In the genomic region with DNA sequence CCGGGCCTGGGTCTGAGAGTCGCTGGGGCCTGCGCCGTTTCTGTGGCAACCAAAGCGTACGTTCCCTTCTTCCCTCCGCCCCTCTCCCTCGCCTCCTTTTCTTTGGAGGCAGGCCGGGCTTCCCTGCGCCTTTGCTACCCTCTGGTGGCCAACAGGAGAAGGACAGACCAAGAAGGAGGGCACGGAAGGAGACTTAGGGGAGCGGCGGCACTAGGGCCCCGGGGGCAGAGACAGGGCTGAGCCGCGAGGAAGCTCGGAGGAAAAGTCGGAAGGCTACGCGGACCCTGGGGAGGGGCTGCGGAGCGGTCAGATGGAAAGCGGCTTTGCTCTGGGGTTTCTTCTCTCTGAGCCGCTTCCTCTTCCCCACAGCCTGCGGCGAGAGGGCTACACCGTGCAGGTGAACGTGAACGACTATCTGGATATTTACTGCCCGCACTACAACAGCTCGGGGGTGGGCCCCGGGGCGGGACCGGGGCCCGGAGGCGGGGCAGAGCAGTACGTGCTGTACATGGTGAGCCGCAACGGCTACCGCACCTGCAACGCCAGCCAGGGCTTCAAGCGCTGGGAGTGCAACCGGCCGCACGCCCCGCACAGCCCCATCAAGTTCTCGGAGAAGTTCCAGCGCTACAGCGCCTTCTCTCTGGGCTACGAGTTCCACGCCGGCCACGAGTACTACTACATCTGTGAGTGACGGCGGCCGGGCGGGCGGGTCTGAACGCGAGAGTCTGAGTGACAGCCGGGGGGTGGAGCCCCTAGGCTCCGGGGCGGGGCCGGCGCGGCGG, we compare ENCODE assay signal across 8 cellular contexts. TPM values are rescaled to one million over a fixed set of nuclear protein-coding genes. Genes with fewer than 3 reads are reported as not detected.
DNase-seq lines count a peak whose midpoint lies in the region; ATAC-seq and TF ChIP-seq lines count a peak whose summit lies in the region.

No MANE protein-coding gene starts in this region.

- DNase-seq in ELF-1 (ENCODE audit: low read depth, low spot score) = peak; percentile 98
- peak; percentile 93 for DNase-seq in H4 (ENCODE audit: low spot score)
- DNase-seq in RPMI7951 (ENCODE audit: low read depth) = peak; percentile 85
- peak; percentile 92 for DNase-seq in fibroblast of peridontal ligament (ENCODE audit: extremely low read depth)
- peak; percentile 92 for DNase-seq in natural killer cell
- DNase-seq in stimulated activated naive CD4-positive, alpha-beta T cell (lab: John Stamatoyannopoulos, UW) = peak; percentile 77 to 99 (median 94)

- peaks cover 18% of the 10 kb centered on the region for H3K36me3 Mint-ChIP-seq in activated T-helper 17 cell treated with anti-CD3 and anti-CD28 coated beads, Interleukin-2, amount 50 U/mL, for 72 hours (ENCODE audit: low read depth)
- H3K36me3 Mint-ChIP-seq in natural killer cell = no peaks in the 10 kb centered on the region

- peak; percentile 87 for ATAC-seq in activated T-helper 17 cell treated with anti-CD3 and anti-CD28 coated beads, Interleukin-2, amount 50 U/mL, for 72 hours (replicated peaks)
- ATAC-seq in natural killer cell = peak; percentile 75 to 91 (median 80)

- peaks cover 22% of the 10 kb centered on the region for H3K4me1 Mint-ChIP-seq in activated T-helper 17 cell treated with anti-CD3 and anti-CD28 coated beads, Interleukin-2, amount 50 U/mL, for 72 hours
- H3K4me1 Mint-ChIP-seq in natural killer cell = peaks cover 30 to 51% of the 10 kb centered on the region in 2 donors

- H3K9me3 Mint-ChIP-seq in activated T-helper 17 cell treated with anti-CD3 and anti-CD28 coated beads, Interleukin-2, amount 50 U/mL, for 72 hours = no peaks in the 10 kb centered on the region
- H3K9me3 Mint-ChIP-seq in natural killer cell = no peaks in the 10 kb centered on the region

- H3K27me3 Mint-ChIP-seq in activated T-helper 17 cell treated with anti-CD3 and anti-CD28 coated beads, Interleukin-2, amount 50 U/mL, for 72 hours = peaks cover 18% of the 10 kb centered on the region
- H3K27me3 Mint-ChIP-seq in natural killer cell (ENCODE audit: low read depth in 2 of 2) = peaks cover 16 to 24% of the 10 kb centered on the region in 2 donors

- peak; percentile 86 for TF ChIP-seq CTCF in LNCAP (IDR thresholded peaks at IDR 0.05)
- peak; percentile 89 for TF ChIP-seq CTCF in natural killer cell (IDR thresholded peaks at IDR 0.05)

- H3K27ac Mint-ChIP-seq in activated T-helper 17 cell treated with anti-CD3 and anti-CD28 coated beads, Interleukin-2, amount 50 U/mL, for 72 hours = peak overlapping the region; percentile 94
- H3K27ac Mint-ChIP-seq in natural killer cell = peak overlapping the region; percentile 87 to 96

- intact Hi-C loops in natural killer cell (cut with micrococcal nuclease) = loop anchor here (1.0 to 2.0 kb wide), 5 partner anchors 14 to 526 kb away; a partner anchor contains a TSS

- peak overlapping the region; percentile 91 for H3K4me3 Mint-ChIP-seq in activated T-helper 17 cell treated with anti-CD3 and anti-CD28 coated beads, Interleukin-2, amount 50 U/mL, for 72 hours
- peak overlapping the region; percentile 94 for H3K4me3 Mint-ChIP-seq in natural killer cell

RNA-seq across cellular contexts. Expression of a gene that starts 6.3 kb away (rescaled TPM):
- total RNA-seq in H4 (2014; rRNA removed; shearing (Covaris generic)) = 7.5 and 9.5 TPM in 2 replicates
- 0.48 and 0.68 TPM in 2 replicates for total RNA-seq in RPMI7951 (2014; rRNA removed; shearing (Covaris generic))
- total RNA-seq in activated T-helper 17 cell treated with anti-CD3 and anti-CD28 coated beads, Interleukin-2, amount 50 U/mL, for 72 hours = 10 to 100 TPM in 1 of 2 donors, 1 to 10 TPM in 1; 4.1 to 10.8 TPM
- total RNA-seq in natural killer cell = 1 to 10 TPM in 1 of 3 donors, under 1 TPM in 2; 0.52 to 1.1 (median 0.68) TPM

RNA-seq across cellular contexts. Expression of a gene that starts 21.4 kb away (rescaled TPM):
- total RNA-seq in H4 (2014; rRNA removed; shearing (Covaris generic)) = 24.4 and 26.9 TPM in 2 replicates
- total RNA-seq in RPMI7951 (2014; rRNA removed; shearing (Covaris generic)) = 4.7 and 5.8 TPM in 2 replicates
- 1 to 10 TPM; 4.6 to 7.0 TPM for total RNA-seq in activated T-helper 17 cell treated with anti-CD3 and anti-CD28 coated beads, Interleukin-2, amount 50 U/mL, for 72 hours
- total RNA-seq in natural killer cell = 1 to 10 TPM; 4.6 to 6.8 (median 5.5) TPM

RNA-seq across cellular contexts. Expression of a gene that starts 33.8 kb away (rescaled TPM):
- 51.8 and 64.3 TPM in 2 replicates for total RNA-seq in H4 (2014; rRNA removed; shearing (Covaris generic))
- total RNA-seq in RPMI7951 (2014; rRNA removed; shearing (Covaris generic)) = 30.6 and 31.8 TPM in 2 replicates
- total RNA-seq in activated T-helper 17 cell treated with anti-CD3 and anti-CD28 coated beads, Interleukin-2, amount 50 U/mL, for 72 hours = 10 to 100 TPM; 53.2 to 86.6 TPM
- 10 to 100 TPM; 54.6 to 83.2 (median 64.7) TPM for total RNA-seq in natural killer cell

RNA-seq across cellular contexts. Expression of a gene that starts 42.8 kb away (rescaled TPM):
- 14.6 and 28.0 TPM in 2 replicates for total RNA-seq in H4 (2014; rRNA removed; shearing (Covaris generic))
- 0.59 and 2.5 TPM in 2 replicates for total RNA-seq in RPMI7951 (2014; rRNA removed; shearing (Covaris generic))
- under 1 TPM in 1 of 2 donors, not detected in 1; 0.48 TPM for total RNA-seq in activated T-helper 17 cell treated with anti-CD3 and anti-CD28 coated beads, Interleukin-2, amount 50 U/mL, for 72 hours
- 1 to 10 TPM; 1.5 to 1.9 (median 1.9) TPM for total RNA-seq in natural killer cell

RNA-seq across cellular contexts. Expression of a gene that starts 50.7 kb away (rescaled TPM):
- total RNA-seq in H4 (2014; rRNA removed; shearing (Covaris generic)) = 35.8 and 40.5 TPM in 2 replicates
- 24.2 and 32.5 TPM in 2 replicates for total RNA-seq in RPMI7951 (2014; rRNA removed; shearing (Covaris generic))
- total RNA-seq in activated T-helper 17 cell treated with anti-CD3 and anti-CD28 coated beads, Interleukin-2, amount 50 U/mL, for 72 hours = 10 to 100 TPM; 42.8 to 47.3 TPM
- 10 to 100 TPM; 31.7 to 33.5 (median 32.7) TPM for total RNA-seq in natural killer cell

Comparison
In these comparisons a context has a peak if more than half of its experiments do, and no peak if none do; other contexts are left out.
1. Peak in every context shown above with its lines: DNase-seq and ATAC-seq.